In genomic region chr13:83878691-83879410, GRCh38 we compare ENCODE assay signal across 10 cellular contexts. TPM values are rescaled to one million over a fixed set of nuclear protein-coding genes. Genes with fewer than 3 reads are reported as not detected.
DNase-seq lines count a peak whose midpoint lies in the region; ATAC-seq and TF ChIP-seq lines count a peak whose summit lies in the region.
"Had no signal": no experiment of that assay in that cellular context is flagged by ENCODE, and none has a peak within 500 bp of the region (broad histone marks: within the 10 kb centered on the region; RNA-seq: fewer than 3 reads in every experiment).

No MANE protein-coding gene starts in this region.

- H3K4me3 ChIP-seq in fibroblast of the aortic adventitia (ENCODE audit: low read depth, low read length): peak overlapping the region; percentile 51

- no peak overlapping the region for H3K4me3 Mint-ChIP-seq in activated T-helper 1 cell treated with anti-CD3 and anti-CD28 coated beads, Interleukin-12 subunit alpha, Interleukin-12 subunit beta, Interleukin-2, Interleukin-4 antibody, amounts not matched to agents 30 ng/mL and 10 ng/mL and 1 ng/mL, durations not matched to agents 14 hours and 24 hours and 36 hours
- H3K4me3 Mint-ChIP-seq in osteocyte (ENCODE audit: unreplicated experiment) (peak overlapping the region; percentile 55), Calu3 (ENCODE audit: low read depth, unreplicated experiment) (no peak overlapping the region)
- H3K4me3 Mint-ChIP-seq in activated naive CD4-positive, alpha-beta T cell treated with anti-CD3 and anti-CD28 coated beads, Interleukin-2, amount 10 ng/mL, durations not matched to agents 7 days and 5 days: no peak overlapping the region
- H3K4me3 Mint-ChIP-seq: T-helper 1 cell treated with Interleukin-12 subunit alpha and Interleukin-12 subunit beta and Interleukin-4 antibody, amounts not matched to agents 30 μg/mL and 1 μg/mL, for 36 hours had no signal

- no peak for TF ChIP-seq CTCF in fibroblast of the aortic adventitia (IDR thresholded peaks at IDR 0.05; ENCODE audit: insufficient read depth, low read length)
- TF ChIP-seq CTCF in osteocyte (IDR thresholded peaks at IDR 0.05): no peak
- TF ChIP-seq CTCF in Calu3 (IDR thresholded peaks at IDR 0.05; ENCODE audit: unreplicated experiment): no peak

- intact Hi-C loops in activated T-helper 1 cell treated with anti-CD3 and anti-CD28 coated beads, Interleukin-12 subunit alpha, Interleukin-12 subunit beta, Interleukin-2, Interleukin-4 antibody, amounts not matched to agents 30 ng/mL and 10 ng/mL and 1 ng/mL, durations not matched to agents 14 hours and 24 hours and 36 hours (cut with micrococcal nuclease): loop anchor here (5.0 kb wide), 1 partner anchor 258 kb away; no protein-coding TSS in a partner anchor
- intact Hi-C loops in Calu3 (cut with micrococcal nuclease; ENCODE audit: unreplicated experiment): no loop called here

- H3K36me3 Mint-ChIP-seq in activated T-helper 1 cell treated with anti-CD3 and anti-CD28 coated beads, Interleukin-12 subunit alpha, Interleukin-12 subunit beta, Interleukin-2, Interleukin-4 antibody, amounts not matched to agents 30 ng/mL and 10 ng/mL and 1 ng/mL, durations not matched to agents 14 hours and 24 hours and 36 hours (ENCODE audit: low read depth): no peaks in the 10 kb centered on the region
- no peaks in the 10 kb centered on the region for H3K36me3 Mint-ChIP-seq in osteocyte (ENCODE audit: unreplicated experiment)
- H3K36me3 Mint-ChIP-seq in activated naive CD4-positive, alpha-beta T cell treated with anti-CD3 and anti-CD28 coated beads, Interleukin-2, amount 10 ng/mL, durations not matched to agents 7 days and 5 days: no peaks in the 10 kb centered on the region
- H3K36me3 Mint-ChIP-seq in Calu3 (ENCODE audit: insufficient read depth, unreplicated experiment): no peaks in the 10 kb centered on the region

- H3K9me3 Mint-ChIP-seq in activated T-helper 1 cell treated with anti-CD3 and anti-CD28 coated beads, Interleukin-12 subunit alpha, Interleukin-12 subunit beta, Interleukin-2, Interleukin-4 antibody, amounts not matched to agents 30 ng/mL and 10 ng/mL and 1 ng/mL, durations not matched to agents 14 hours and 24 hours and 36 hours: peaks cover 12% of the 10 kb centered on the region
- H3K9me3 Mint-ChIP-seq in osteocyte (ENCODE audit: unreplicated experiment): no peaks in the 10 kb centered on the region
- no peaks in the 10 kb centered on the region for H3K9me3 Mint-ChIP-seq in activated naive CD4-positive, alpha-beta T cell treated with anti-CD3 and anti-CD28 coated beads, Interleukin-2, amount 10 ng/mL, durations not matched to agents 7 days and 5 days
- H3K9me3 Mint-ChIP-seq in Calu3 (ENCODE audit: low read depth, unreplicated experiment): no peaks in the 10 kb centered on the region

- no peak for ATAC-seq in GM21786 (IDR thresholded peaks at IDR 0.05; ENCODE audit: unreplicated experiment)

- H3K4me1 Mint-ChIP-seq in activated T-helper 1 cell treated with anti-CD3 and anti-CD28 coated beads, Interleukin-12 subunit alpha, Interleukin-12 subunit beta, Interleukin-2, Interleukin-4 antibody, amounts not matched to agents 30 ng/mL and 10 ng/mL and 1 ng/mL, durations not matched to agents 14 hours and 24 hours and 36 hours (ENCODE audit: low read depth): peaks cover 19% of the 10 kb centered on the region
- H3K4me1 Mint-ChIP-seq in osteocyte (ENCODE audit: unreplicated experiment) (peaks cover 39% of the 10 kb centered on the region), Calu3 (ENCODE audit: low read depth, unreplicated experiment) (no peaks in the 10 kb centered on the region)
- no peaks in the 10 kb centered on the region for H3K4me1 Mint-ChIP-seq in activated naive CD4-positive, alpha-beta T cell treated with anti-CD3 and anti-CD28 coated beads, Interleukin-2, amount 10 ng/mL, durations not matched to agents 7 days and 5 days

- H3K27me3 Mint-ChIP-seq in activated T-helper 1 cell treated with anti-CD3 and anti-CD28 coated beads, Interleukin-12 subunit alpha, Interleukin-12 subunit beta, Interleukin-2, Interleukin-4 antibody, amounts not matched to agents 30 ng/mL and 10 ng/mL and 1 ng/mL, durations not matched to agents 14 hours and 24 hours and 36 hours (ENCODE audit: insufficient read depth): peaks cover 44% of the 10 kb centered on the region
- peaks cover 45% of the 10 kb centered on the region for H3K27me3 Mint-ChIP-seq in osteocyte (ENCODE audit: unreplicated experiment)
- H3K27me3 Mint-ChIP-seq in activated naive CD4-positive, alpha-beta T cell treated with anti-CD3 and anti-CD28 coated beads, Interleukin-2, amount 10 ng/mL, durations not matched to agents 7 days and 5 days: peaks cover 52% of the 10 kb centered on the region
- no peaks in the 10 kb centered on the region for H3K27me3 Mint-ChIP-seq in Calu3 (ENCODE audit: unreplicated experiment)

- peak overlapping the region; percentile 9 for H3K27ac Mint-ChIP-seq in activated T-helper 1 cell treated with anti-CD3 and anti-CD28 coated beads, Interleukin-12 subunit alpha, Interleukin-12 subunit beta, Interleukin-2, Interleukin-4 antibody, amounts not matched to agents 30 ng/mL and 10 ng/mL and 1 ng/mL, durations not matched to agents 14 hours and 24 hours and 36 hours
- H3K27ac Mint-ChIP-seq in osteocyte (ENCODE audit: unreplicated experiment): no peak overlapping the region
- H3K27ac Mint-ChIP-seq in activated naive CD4-positive, alpha-beta T cell treated with anti-CD3 and anti-CD28 coated beads, Interleukin-2, amount 10 ng/mL, durations not matched to agents 7 days and 5 days: no peak overlapping the region
- no peak overlapping the region for H3K27ac Mint-ChIP-seq in Calu3 (ENCODE audit: unreplicated experiment)
- H3K27ac Mint-ChIP-seq: T-helper 1 cell treated with Interleukin-12 subunit alpha and Interleukin-12 subunit beta and Interleukin-4 antibody, amounts not matched to agents 30 μg/mL and 1 μg/mL, for 36 hours had no signal

- DNase-seq in Ammon's horn (ENCODE audit: low spot score) (peak; percentile 59), fibroblast of the aortic adventitia (ENCODE audit: low read depth) (no peak), osteocyte (ENCODE audit: extremely low spot score, unreplicated experiment) (no peak), Calu3 (no peak), T-helper 2 cell (no peak)
- DNase-seq in activated T-helper 1 cell treated with anti-CD3 and anti-CD28 coated beads, Interleukin-12 subunit alpha, Interleukin-12 subunit beta, Interleukin-2, Interleukin-4 antibody, amounts not matched to agents 30 ng/mL and 10 ng/mL and 1 ng/mL, durations not matched to agents 14 hours and 24 hours and 36 hours (ENCODE audit: low spot score): no peak
- no peak for DNase-seq in activated naive CD4-positive, alpha-beta T cell treated with anti-CD3 and anti-CD28 coated beads, Interleukin-2, amount 10 ng/mL, durations not matched to agents 7 days and 5 days
- DNase-seq: activated gamma-delta T cell had no signal

- no TSS peak for BruUV-seq in Calu3 (replicated peaks; lab: Mats Ljungman, UMichigan)

- CTCF ChIA-PET in activated naive CD4-positive, alpha-beta T cell treated with anti-CD3 and anti-CD28 coated beads, Interleukin-2, amount 10 ng/mL, durations not matched to agents 7 days and 5 days (lab: Charles Lee): no interaction called here
- CTCF ChIA-PET in Calu3 (lab: Charles Lee): no interaction called here

RNA-seq across cellular contexts. Expression of gene SLITRK1, which starts 3.4 kb away (rescaled TPM):
- not detected in 2 replicates for total RNA-seq in activated T-helper 1 cell treated with anti-CD3 and anti-CD28 coated beads, Interleukin-12 subunit alpha, Interleukin-12 subunit beta, Interleukin-2, Interleukin-4 antibody, amounts not matched to agents 30 ng/mL and 10 ng/mL and 1 ng/mL, durations not matched to agents 14 hours and 24 hours and 36 hours
- total RNA-seq in fibroblast of the aortic adventitia (ENCODE audit: low replicate concordance) (0.90 TPM in 1 of 2 replicates, not detected in the other), osteocyte (0.21 TPM in 2 replicates), Calu3 (2022) (not detected in 2 replicates)
